27 cellular contexts compared by ENCODE assay signal in the genomic region with DNA sequence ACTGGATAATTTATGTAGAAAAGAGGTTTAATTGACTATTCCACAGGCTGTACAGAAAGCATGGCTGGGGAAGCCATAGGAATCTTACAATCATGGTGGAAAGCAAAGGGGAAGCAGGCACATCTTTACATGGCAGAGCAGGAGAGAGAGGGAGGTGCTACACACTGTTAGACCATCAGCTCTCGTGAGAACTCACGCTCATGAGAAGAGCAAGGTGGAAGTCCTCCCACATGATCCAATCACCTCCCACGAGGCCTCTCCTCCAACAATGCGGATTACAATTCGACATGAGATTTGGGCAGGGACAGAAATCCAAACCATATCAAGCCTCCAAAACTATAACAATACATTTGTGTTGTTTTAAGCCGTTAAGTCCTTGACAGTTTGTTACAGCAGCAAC.
"Had no signal": no experiment of that assay in that cellular context is flagged by ENCODE, and none has a peak within 500 bp of the region (broad histone marks: within the 10 kb centered on the region; RNA-seq: fewer than 3 reads in every experiment).

No MANE protein-coding gene starts in this region.

- H3K4me3 ChIP-seq: stomach, suprapubic skin, testis, thoracic aorta, thyroid gland, tibial artery, tibial nerve, transverse colon, upper lobe of left lung, upper lobe of right lung, uterus, vagina had no signal

- FAIRE-seq: urothelium cell line had no signal

- H3K27ac ChIP-seq: stomach, suprapubic skin, testis, thoracic aorta, thyroid gland, tibial artery, tibial nerve, transverse colon, upper lobe of left lung, upper lobe of right lung, vagina had no signal

- H3K4me1 ChIP-seq: stomach, testis, thyroid gland, transverse colon, upper lobe of left lung, upper lobe of right lung, uterus had no signal

- ATAC-seq: stimulated activated effector memory CD8-positive, alpha-beta T cell treated with anti-CD3 and anti-CD28 coated beads, Interleukin-12 subunit alpha, Interleukin-12 subunit beta, amount 100 ng/mL, for 72 hours; stimulated activated memory B cell treated with anti-CD40 and anti-IgM and Interleukin-4, amounts not matched to agents 10 μg/mL and 1 μg/mL and 100 μg/mL, for 72 hours; stimulated activated naive B cell treated with anti-CD40 and anti-IgM and Interleukin-4, amounts not matched to agents 10 μg/mL and 1 μg/mL and 100 μg/mL, for 72 hours; stimulated activated naive CD8-positive, alpha-beta T cell treated with anti-CD3 and anti-CD28 coated beads, Interleukin-15, amount 100 ng/mL, for 72 hours; stimulated activated naive CD8-positive, alpha-beta T cell treated with anti-CD3 and anti-CD28 coated beads, Interleukin-15, Interleukin-2, amounts not matched to agents 100 U/mL and 50 U/mL, for 24 hours; upper lobe of right lung had no signal

- H3K27me3 ChIP-seq: testis, thyroid gland, tibial nerve, upper lobe of left lung, uterus, vagina had no signal

- H3K9me3 ChIP-seq: suprapubic skin, testis, thoracic aorta, thyroid gland, tibial artery, transverse colon, upper lobe of left lung, upper lobe of right lung, uterus, vagina had no signal

- H3K36me3 ChIP-seq: stomach, suprapubic skin, thoracic aorta, thyroid gland, tibial artery, tibial nerve, transverse colon, upper lobe of left lung, upper lobe of right lung, uterus, vagina had no signal

- DNase-seq: stimulated activated CD4-positive, alpha-beta T cell treated with anti-CD3 and anti-CD28 coated beads, Interleukin-2, amount 100 ng/mL, for 48 hours; stimulated activated CD4-positive, alpha-beta T cell treated with anti-CD3 and anti-CD28 coated beads, Interleukin-4, amount 100 ng/mL, for 1 hour; stimulated activated CD4-positive, alpha-beta T cell treated with anti-CD3 and anti-CD28 coated beads, Interleukin-4, amount 100 ng/mL, for 24 hours; stimulated activated CD4-positive, alpha-beta T cell treated with anti-CD3 and anti-CD28 coated beads, Interleukin-4, amount 100 ng/mL, for 4 hours; stimulated activated CD8-positive, alpha-beta memory T cell treated with anti-CD3 and anti-CD28 coated beads, Interleukin-4, amount 100 ng/mL, for 48 hours; stimulated activated naive B cell treated with anti-CD40 and anti-IgM and Interleukin-4, amounts not matched to agents 10 μg/mL and 1 μg/mL and 100 μg/mL, for 72 hours; stimulated activated naive CD4-positive, alpha-beta T cell; stimulated activated naive CD4-positive, alpha-beta T cell treated with Interleukin-2 at 50 U/mL for 16 hours; stimulated activated naive CD8-positive, alpha-beta T cell treated with anti-CD3 and anti-CD28 coated beads, Interleukin-15, amount 100 ng/mL, for 72 hours; stimulated activated naive CD8-positive, alpha-beta T cell treated with anti-CD3 and anti-CD28 coated beads, Interleukin-15, Interleukin-2, amounts not matched to agents 100 U/mL and 50 U/mL, for 24 hours; stomach; substantia nigra; testis; thyroid gland; tibial artery; transverse colon; trophoblast cell; upper lobe of left lung; upper lobe of right lung; uterus had no signal
